In the genomic region with DNA sequence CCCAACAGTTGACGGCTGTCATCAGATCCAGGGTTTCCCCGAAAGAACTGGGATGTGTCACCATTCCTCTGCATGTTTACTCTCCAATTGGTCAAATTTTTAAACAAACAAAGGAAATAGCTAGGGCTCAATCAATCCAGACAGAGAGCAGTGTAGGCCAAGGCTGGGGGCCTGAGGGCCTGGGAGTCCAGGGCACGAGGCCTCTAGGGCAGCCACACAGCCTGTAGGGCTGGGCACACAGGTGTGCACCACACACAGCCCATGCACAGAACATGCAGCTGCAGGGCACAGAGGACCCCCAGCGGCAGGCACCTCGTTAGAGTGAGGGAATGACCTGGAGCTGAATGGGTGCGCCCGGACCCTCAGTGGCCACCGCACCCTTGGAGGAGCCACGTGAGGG, we compare ENCODE assay signal across 30 cellular contexts. TPM values are rescaled to one million over a fixed set of nuclear protein-coding genes. Genes with fewer than 3 reads are reported as not detected.
"Had no signal": no experiment of that assay in that cellular context is flagged by ENCODE, and none has a peak within 500 bp of the region (broad histone marks: within the 10 kb centered on the region; RNA-seq: fewer than 3 reads in every experiment).

No MANE protein-coding gene starts in this region.

- DNase-seq: activated CD4-positive, alpha-beta memory T cell treated with anti-CD3 and anti-CD28 coated beads for 36 hours; activated CD4-positive, alpha-beta T cell treated with anti-CD3 and anti-CD28 coated beads, Interleukin-2, amount 10 ng/mL, durations not matched to agents 24 days and 14 days; activated CD4-positive, CD25-positive, alpha-beta regulatory T cell treated with anti-CD3 and anti-CD28 coated beads, Interleukin-2, amount 50 U/mL, for 72 hours; activated CD8-positive, alpha-beta memory T cell treated with anti-CD3 and anti-CD28 coated beads, Interleukin-2, amount 50 U/mL, for 4 hours; activated gamma-delta T cell; activated naive CD4-positive, alpha-beta T cell treated with anti-CD3 and anti-CD28 coated beads, Interleukin-2, amount 50 U/mL, for 16 hours; activated T-cell treated with anti-CD3 and anti-CD28 coated beads, Interleukin-2, amount 50 U/mL, for 1 hour; amniotic stem cell; brain microvascular endothelial cell; caudate nucleus; cortex of kidney; foreskin fibroblast; heart left ventricle; hypothalamus; immature natural killer cell; mesendoderm; natural killer cell; ovary; psoas muscle; stimulated activated CD4-positive, alpha-beta T cell treated with anti-CD3 and anti-CD28 coated beads, Interleukin-15, amount 100 ng/mL, for 24 hours; stimulated activated CD4-positive, alpha-beta T cell treated with anti-CD3 and anti-CD28 coated beads, Interleukin-2, amount 100 ng/mL, for 24 hours; stimulated activated naive B cell treated with anti-CD40 and anti-IgM and Interleukin-4, amounts not matched to agents 10 μg/mL and 1 μg/mL and 100 μg/mL, for 72 hours; stomach; T1000; thyroid gland; WERI-Rb-1 had no signal

- H3K27me3 Mint-ChIP-seq: activated CD4-positive, alpha-beta memory T cell treated with anti-CD3 and anti-CD28 coated beads for 36 hours; activated CD4-positive, alpha-beta T cell treated with anti-CD3 and anti-CD28 coated beads, Interleukin-2, amount 10 ng/mL, durations not matched to agents 24 days and 14 days; stimulated activated naive B cell treated with anti-CD40 and anti-IgM and Interleukin-4, amounts not matched to agents 10 μg/mL and 1 μg/mL and 100 μg/mL, for 72 hours had no signal

- H3K36me3 ChIP-seq: ovary had no signal

- H3K9me3 ChIP-seq: ovary, psoas muscle, thyroid gland had no signal

- H3K27me3 ChIP-seq: brain microvascular endothelial cell, heart left ventricle, ovary, stomach, thyroid gland had no signal

- H3K4me3 Mint-ChIP-seq: activated CD4-positive, alpha-beta memory T cell treated with anti-CD3 and anti-CD28 coated beads for 36 hours; activated CD4-positive, alpha-beta T cell treated with anti-CD3 and anti-CD28 coated beads, Interleukin-2, amount 10 ng/mL, durations not matched to agents 24 days and 14 days; activated T-helper 1 cell treated with anti-CD3 and anti-CD28 coated beads, Interleukin-12 subunit alpha, Interleukin-12 subunit beta, Interleukin-2, Interleukin-4 antibody, amounts not matched to agents 30 ng/mL and 10 ng/mL and 1 ng/mL, durations not matched to agents 14 hours and 24 hours and 36 hours; immature natural killer cell; natural killer cell; stimulated activated naive B cell treated with anti-CD40 and anti-IgM and Interleukin-4, amounts not matched to agents 10 μg/mL and 1 μg/mL and 100 μg/mL, for 72 hours; T-helper 1 cell treated with Interleukin-12 subunit alpha and Interleukin-12 subunit beta and Interleukin-4 antibody, amounts not matched to agents 30 μg/mL and 1 μg/mL, for 36 hours had no signal

- H3K4me1 ChIP-seq: psoas muscle, thyroid gland had no signal

- H3K9me3 Mint-ChIP-seq: activated CD4-positive, alpha-beta T cell treated with anti-CD3 and anti-CD28 coated beads, Interleukin-2, amount 10 ng/mL, durations not matched to agents 24 days and 14 days; immature natural killer cell; natural killer cell had no signal

- H3K27ac ChIP-seq: brain microvascular endothelial cell, heart left ventricle, ovary, psoas muscle, stomach, thyroid gland, WERI-Rb-1 had no signal

- H3K4me3 ChIP-seq: heart left ventricle, lung, ovary, psoas muscle, stomach, thyroid gland had no signal

- ATAC-seq: natural killer cell; psoas muscle; stimulated activated naive B cell treated with anti-CD40 and anti-IgM and Interleukin-4, amounts not matched to agents 10 μg/mL and 1 μg/mL and 100 μg/mL, for 72 hours had no signal

- H3K27ac Mint-ChIP-seq: activated CD4-positive, alpha-beta memory T cell treated with anti-CD3 and anti-CD28 coated beads for 36 hours; activated CD4-positive, alpha-beta T cell treated with anti-CD3 and anti-CD28 coated beads, Interleukin-2, amount 10 ng/mL, durations not matched to agents 24 days and 14 days; activated T-helper 1 cell treated with anti-CD3 and anti-CD28 coated beads, Interleukin-12 subunit alpha, Interleukin-12 subunit beta, Interleukin-2, Interleukin-4 antibody, amounts not matched to agents 30 ng/mL and 10 ng/mL and 1 ng/mL, durations not matched to agents 14 hours and 24 hours and 36 hours; natural killer cell; stimulated activated naive B cell treated with anti-CD40 and anti-IgM and Interleukin-4, amounts not matched to agents 10 μg/mL and 1 μg/mL and 100 μg/mL, for 72 hours; T-helper 1 cell treated with Interleukin-12 subunit alpha and Interleukin-12 subunit beta and Interleukin-4 antibody, amounts not matched to agents 30 μg/mL and 1 μg/mL, for 36 hours had no signal

RNA-seq across cellular contexts. Expression of a gene that starts 43.9 kb away (rescaled TPM):
- total RNA-seq: activated CD8-positive, alpha-beta memory T cell treated with anti-CD3 and anti-CD28 coated beads for 36 hours had no signal
